In the genomic region with DNA sequence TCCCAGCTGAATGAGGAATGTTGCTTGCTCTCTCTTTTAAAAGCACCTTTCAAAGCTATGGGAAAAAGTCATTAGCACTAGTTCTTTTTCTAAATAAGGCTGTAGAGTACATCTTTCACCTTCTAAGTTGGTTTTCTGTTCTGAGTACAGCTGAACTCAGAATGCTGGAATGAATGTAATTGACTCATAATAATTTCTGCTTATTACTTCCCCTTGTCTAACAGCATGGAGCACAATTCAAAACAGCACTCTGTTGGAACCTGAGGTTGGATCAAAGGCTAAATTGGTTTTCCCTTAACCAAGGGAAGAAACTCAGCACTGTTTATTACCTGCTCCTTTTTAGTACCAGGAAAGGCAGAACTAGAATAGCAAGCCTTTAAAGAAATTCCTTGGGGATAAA, we compare ENCODE assay signal across 29 cellular contexts. TPM values are rescaled to one million over a fixed set of nuclear protein-coding genes. Genes with fewer than 3 reads are reported as not detected.
DNase-seq lines count a peak whose midpoint lies in the region; ATAC-seq, FAIRE-seq and TF ChIP-seq lines count a peak whose summit lies in the region.
"Had no signal": no experiment of that assay in that cellular context is flagged by ENCODE, and none has a peak within 500 bp of the region (broad histone marks: within the 10 kb centered on the region; RNA-seq: fewer than 3 reads in every experiment).

No MANE protein-coding gene starts in this region.

- H3K4me3 ChIP-seq in astrocyte (ENCODE audit: insufficient read depth, low read depth, low read length) (no peak overlapping the region), stomach smooth muscle (ENCODE audit: low read length in 2 of 2) (no peak overlapping the region)
- H3K4me3 ChIP-seq: lung, stomach, upper lobe of left lung had no signal

- ATAC-seq in activated T-cell treated with anti-CD3 and anti-CD28 coated beads, Interleukin-2, amount 50 U/mL, for 72 hours (replicated peaks in 1 of 2), result peak; percentile 57 to 62
- no peak for ATAC-seq in GM21381 (IDR thresholded peaks at IDR 0.05; ENCODE audit: unreplicated experiment)
- ATAC-seq: activated naive CD8-positive, alpha-beta T cell treated with anti-CD3 and anti-CD28 coated beads, Interleukin-2, amount 50 U/mL, for 24 hours; CD8-positive, alpha-beta T cell had no signal

- H3K4me2 ChIP-seq in astrocyte (ENCODE audit: low read length), result no peak overlapping the region

- H3K4me1 ChIP-seq in astrocyte (ENCODE audit: insufficient read depth, low read length), result peaks cover 14% of the 10 kb centered on the region
- H3K4me1 ChIP-seq in stomach smooth muscle (ENCODE audit: control insufficient read depth, insufficient read depth, low read length), result peaks cover 23% of the 10 kb centered on the region

- no peaks in the 10 kb centered on the region for H3K9me3 ChIP-seq in astrocyte (ENCODE audit: insufficient read depth, low read depth, low read length)
- no peaks in the 10 kb centered on the region for H3K9me3 ChIP-seq in stomach smooth muscle (ENCODE audit: control insufficient read depth in 2 of 2, low read length in 2 of 2)
- H3K9me3 ChIP-seq: stomach, upper lobe of left lung had no signal

- H4K20me1 ChIP-seq in astrocyte (ENCODE audit: insufficient read depth, low read length), result peaks cover 4% of the 10 kb centered on the region

- H3K9ac ChIP-seq in astrocyte (ENCODE audit: low read length) (no peak overlapping the region), stomach smooth muscle (ENCODE audit: low read length in 2 of 2) (peak overlapping the region in 1 of 2 donors; percentile 24)

- H3K36me3 Mint-ChIP-seq in activated T-cell treated with anti-CD3 and anti-CD28 coated beads, Interleukin-2, amount 50 U/mL, for 72 hours (ENCODE audit: insufficient read depth in 2 of 2), result no peaks in the 10 kb centered on the region
- peaks cover 17% of the 10 kb centered on the region for H3K36me3 Mint-ChIP-seq in astrocyte (ENCODE audit: low read depth, unreplicated experiment)
- no peaks in the 10 kb centered on the region for H3K36me3 Mint-ChIP-seq in activated CD4-positive, alpha-beta memory T cell treated with anti-CD3 and anti-CD28 coated beads, Interleukin-2, amount 10 ng/mL, durations not matched to agents 7 days and 5 days (ENCODE audit: low read depth)
- H3K36me3 Mint-ChIP-seq: CD8-positive, alpha-beta T cell had no signal

- H3K36me3 ChIP-seq in astrocyte (ENCODE audit: insufficient read depth, low read length), result no peaks in the 10 kb centered on the region
- no peaks in the 10 kb centered on the region for H3K36me3 ChIP-seq in stomach smooth muscle (ENCODE audit: control insufficient read depth in 2 of 2, insufficient read depth in 2 of 2, low read length in 2 of 2)

- H3K9me3 Mint-ChIP-seq in activated T-cell treated with anti-CD3 and anti-CD28 coated beads, Interleukin-2, amount 50 U/mL, for 72 hours, result no peaks in the 10 kb centered on the region
- H3K9me3 Mint-ChIP-seq in astrocyte (ENCODE audit: unreplicated experiment), result no peaks in the 10 kb centered on the region
- no peaks in the 10 kb centered on the region for H3K9me3 Mint-ChIP-seq in activated CD4-positive, alpha-beta memory T cell treated with anti-CD3 and anti-CD28 coated beads, Interleukin-2, amount 10 ng/mL, durations not matched to agents 7 days and 5 days
- H3K9me3 Mint-ChIP-seq: activated naive CD8-positive, alpha-beta T cell treated with anti-CD3 and anti-CD28 coated beads, Interleukin-2, amount 50 U/mL, for 24 hours; activated T-helper 2 cell treated with anti-CD3 and anti-CD28 coated beads, Interferon-gamma antibody, Interleukin-2, Interleukin-4, amounts not matched to agents 10 μg/mL and 5 μg/mL and 100 μg/mL, durations not matched to agents 14 hours and 24 hours and 36 hours; CD8-positive, alpha-beta T cell had no signal

- H3K27ac ChIP-seq in astrocyte (ENCODE audit: low read depth, low read length) (no peak overlapping the region), stomach smooth muscle (ENCODE audit: low read length) (peak overlapping the region; percentile 13)
- H3K27ac ChIP-seq: HL-60 had no signal

- H3K79me2 ChIP-seq in astrocyte (ENCODE audit: insufficient read depth, low read length), result no peaks in the 10 kb centered on the region

- TF ChIP-seq CTCF in astrocyte (IDR thresholded peaks at IDR 0.05; ENCODE audit: insufficient read depth, low read depth, low read length), result no peak

- peak overlapping the region in 1 of 2 donors; percentile 33 for H3K4me3 Mint-ChIP-seq in activated T-cell treated with anti-CD3 and anti-CD28 coated beads, Interleukin-2, amount 50 U/mL, for 72 hours
- no peak overlapping the region for H3K4me3 Mint-ChIP-seq in astrocyte (ENCODE audit: unreplicated experiment)
- H3K4me3 Mint-ChIP-seq in activated CD4-positive, alpha-beta memory T cell treated with anti-CD3 and anti-CD28 coated beads, Interleukin-2, amount 10 ng/mL, durations not matched to agents 7 days and 5 days, result no peak overlapping the region
- H3K4me3 Mint-ChIP-seq: activated naive CD8-positive, alpha-beta T cell treated with anti-CD3 and anti-CD28 coated beads, Interleukin-2, amount 50 U/mL, for 24 hours; CD8-positive, alpha-beta T cell had no signal

- FAIRE-seq in astrocyte (lab: Jason Lieb, UNC), result no peak
- peak; percentile 82 for FAIRE-seq in islet of Langerhans (lab: Jason Lieb, UNC)
- FAIRE-seq: kidney had no signal

- H2AFZ ChIP-seq in astrocyte (ENCODE audit: low read depth, low read length), result no peak overlapping the region

- peaks cover 23% of the 10 kb centered on the region for H3K27me3 ChIP-seq in astrocyte (ENCODE audit: insufficient read depth, low read length)
- H3K27me3 ChIP-seq in stomach smooth muscle (ENCODE audit: control insufficient read depth in 1 of 2, insufficient read depth in 2 of 2, low read length in 2 of 2), result no peaks in the 10 kb centered on the region
- H3K27me3 ChIP-seq: stomach, upper lobe of left lung had no signal

- no peak overlapping the region for H3K27ac Mint-ChIP-seq in activated T-cell treated with anti-CD3 and anti-CD28 coated beads, Interleukin-2, amount 50 U/mL, for 72 hours
- H3K27ac Mint-ChIP-seq in astrocyte (ENCODE audit: unreplicated experiment), result peak overlapping the region; percentile 64
- no peak overlapping the region for H3K27ac Mint-ChIP-seq in activated CD4-positive, alpha-beta memory T cell treated with anti-CD3 and anti-CD28 coated beads, Interleukin-2, amount 10 ng/mL, durations not matched to agents 7 days and 5 days
- H3K27ac Mint-ChIP-seq: activated naive CD8-positive, alpha-beta T cell treated with anti-CD3 and anti-CD28 coated beads, Interleukin-2, amount 50 U/mL, for 24 hours; activated T-helper 2 cell treated with anti-CD3 and anti-CD28 coated beads, Interferon-gamma antibody, Interleukin-2, Interleukin-4, amounts not matched to agents 10 μg/mL and 5 μg/mL and 100 μg/mL, durations not matched to agents 14 hours and 24 hours and 36 hours; CD8-positive, alpha-beta T cell had no signal

- DNase-seq in activated T-cell treated with anti-CD3 and anti-CD28 coated beads, Interleukin-2, amount 50 U/mL, for 72 hours, result peak in 1 of 2 donors; percentile 7
- DNase-seq in activated T-cell treated with anti-CD3 and anti-CD28 coated beads, Interleukin-2, amount 50 U/mL, for 48 hours, result no peak
- no peak for DNase-seq in astrocyte (ENCODE audit: low read depth)
- no peak for DNase-seq in activated CD4-positive, alpha-beta memory T cell treated with anti-CD3 and anti-CD28 coated beads, Interleukin-2, amount 10 ng/mL, durations not matched to agents 7 days and 5 days
- DNase-seq in inferior parietal cortex (ENCODE audit: extremely low spot score), result no peak
- DNase-seq: 8988T; activated CD4-positive, alpha-beta T cell treated with anti-CD3 and anti-CD28 coated beads for 4 hours; activated naive CD8-positive, alpha-beta T cell treated with anti-CD3 and anti-CD28 coated beads, Interleukin-2, amount 50 U/mL, for 24 hours; AML-193; CD8-positive, alpha-beta T cell; central memory CD4-positive, alpha-beta T cell; DMS53; erythroblast; GF-D8; kidney; NCI-H1105; NCI-H2029 treated with DMSO at 0.1 percent for 48 hours; NCI-H446; nucleus accumbens; SIG-M5; stimulated activated CD4-positive, alpha-beta T cell treated with anti-CD3 and anti-CD28 coated beads, Interleukin-4, amount 100 ng/mL, for 4 hours; stomach; upper lobe of left lung had no signal

- CTCF ChIA-PET in activated CD4-positive, alpha-beta memory T cell treated with anti-CD3 and anti-CD28 coated beads, Interleukin-2, amount 10 ng/mL, durations not matched to agents 7 days and 5 days (lab: Charles Lee), result interaction anchor here (1.1 to 1.4 kb wide), 2 partner anchors 11 to 15 kb away, joined by 3 to 5 read pairs; no protein-coding TSS in a partner anchor

- POLR2A ChIA-PET in activated CD4-positive, alpha-beta memory T cell treated with anti-CD3 and anti-CD28 coated beads, Interleukin-2, amount 10 ng/mL, durations not matched to agents 7 days and 5 days (lab: Charles Lee), result no interaction called here

- peaks cover 70% of the 10 kb centered on the region for H3K27me3 Mint-ChIP-seq in activated T-cell treated with anti-CD3 and anti-CD28 coated beads, Interleukin-2, amount 50 U/mL, for 72 hours (ENCODE audit: low read depth)
- H3K27me3 Mint-ChIP-seq in astrocyte (ENCODE audit: low read depth, unreplicated experiment), result no peaks in the 10 kb centered on the region
- H3K27me3 Mint-ChIP-seq in activated CD4-positive, alpha-beta memory T cell treated with anti-CD3 and anti-CD28 coated beads, Interleukin-2, amount 10 ng/mL, durations not matched to agents 7 days and 5 days, result peaks cover 24% of the 10 kb centered on the region

- H3K4me1 Mint-ChIP-seq in activated T-cell treated with anti-CD3 and anti-CD28 coated beads, Interleukin-2, amount 50 U/mL, for 72 hours (ENCODE audit: low read depth), result peaks cover 40% of the 10 kb centered on the region
- peaks cover 27% of the 10 kb centered on the region for H3K4me1 Mint-ChIP-seq in astrocyte (ENCODE audit: low read depth, unreplicated experiment)
- H3K4me1 Mint-ChIP-seq in activated CD4-positive, alpha-beta memory T cell treated with anti-CD3 and anti-CD28 coated beads, Interleukin-2, amount 10 ng/mL, durations not matched to agents 7 days and 5 days, result peaks cover 10% of the 10 kb centered on the region
- H3K4me1 Mint-ChIP-seq: activated naive CD8-positive, alpha-beta T cell treated with anti-CD3 and anti-CD28 coated beads, Interleukin-2, amount 50 U/mL, for 24 hours had no signal

RNA-seq across cellular contexts. Expression of a gene that starts 33.5 kb away (rescaled TPM):
- total RNA-seq in activated T-cell treated with anti-CD3 and anti-CD28 coated beads, Interleukin-2, amount 50 U/mL, for 72 hours, result 1 to 10 TPM; 2.2 to 2.8 TPM
- 6.3 and 7.6 TPM in 2 replicates for total RNA-seq in astrocyte
- 1 to 10 TPM; 1.4 to 1.6 TPM for total RNA-seq in activated CD4-positive, alpha-beta memory T cell treated with anti-CD3 and anti-CD28 coated beads, Interleukin-2, amount 10 ng/mL, durations not matched to agents 7 days and 5 days
